ENCODE assay signal across 1 cellular context in the genomic region with DNA sequence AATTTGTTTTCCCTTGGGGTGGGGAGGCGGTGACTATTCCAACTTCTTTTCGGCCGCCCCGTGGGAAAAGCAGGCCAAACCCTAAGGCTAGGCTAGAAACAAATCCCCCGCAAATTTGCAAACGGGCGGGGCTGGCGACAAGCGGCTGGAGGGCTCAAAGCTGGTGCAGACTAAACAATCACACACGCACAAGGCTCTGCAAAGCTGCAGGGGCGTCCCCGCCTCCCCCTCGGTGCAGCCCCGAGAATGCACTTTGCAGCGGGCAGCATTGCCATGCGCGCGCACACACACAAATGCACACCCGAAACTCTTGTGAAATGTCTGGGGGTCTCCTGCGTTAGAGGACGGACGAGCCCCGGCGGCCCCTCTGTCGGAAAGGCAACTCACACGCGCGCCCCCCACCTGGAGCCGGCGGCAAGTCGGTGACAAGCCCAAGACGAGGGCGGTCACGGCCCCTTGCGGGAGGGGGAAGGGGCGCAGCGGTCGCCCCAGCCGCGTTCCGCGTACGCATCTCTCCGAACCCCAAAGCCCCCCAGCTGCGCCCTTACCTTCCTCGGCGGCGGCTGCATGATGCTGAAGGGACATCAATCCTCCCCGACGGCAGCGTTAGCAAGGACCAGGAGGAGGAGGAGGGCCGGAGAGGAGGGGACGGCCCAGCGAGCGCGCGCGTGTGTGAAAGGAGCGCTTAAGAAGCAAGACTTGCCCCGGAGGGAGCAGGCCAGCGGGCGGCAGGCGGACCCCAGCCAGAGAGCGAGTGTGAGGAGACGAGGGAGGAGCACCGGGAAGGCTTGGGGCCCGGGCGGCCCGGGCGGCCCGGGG.
TF ChIP-seq lines count a peak whose summit lies in the region.

No MANE protein-coding gene starts in this region.

TF ChIP-seq in HepG2, 621 proteins besides CTCF, POLR2A, EP300 and RAD21 (continued from another document and continues in another):
- TF ChIP-seq, protein P1, sequence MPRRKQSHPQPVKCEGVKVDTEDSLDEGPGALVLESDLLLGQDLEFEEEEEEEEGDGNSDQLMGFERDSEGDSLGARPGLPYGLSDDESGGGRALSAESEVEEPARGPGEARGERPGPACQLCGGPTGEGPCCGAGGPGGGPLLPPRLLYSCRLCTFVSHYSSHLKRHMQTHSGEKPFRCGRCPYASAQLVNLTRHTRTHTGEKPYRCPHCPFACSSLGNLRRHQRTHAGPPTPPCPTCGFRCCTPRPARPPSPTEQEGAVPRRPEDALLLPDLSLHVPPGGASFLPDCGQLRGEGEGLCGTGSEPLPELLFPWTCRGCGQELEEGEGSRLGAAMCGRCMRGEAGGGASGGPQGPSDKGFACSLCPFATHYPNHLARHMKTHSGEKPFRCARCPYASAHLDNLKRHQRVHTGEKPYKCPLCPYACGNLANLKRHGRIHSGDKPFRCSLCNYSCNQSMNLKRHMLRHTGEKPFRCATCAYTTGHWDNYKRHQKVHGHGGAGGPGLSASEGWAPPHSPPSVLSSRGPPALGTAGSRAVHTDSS (CRISPR knock-in tag; conservative IDR thresholded peaks at IDR 0.05), result no peak
- TF ChIP-seq ZBTB20 (CRISPR knock-in tag; IDR thresholded peaks at IDR 0.05; ENCODE audit: borderline replicate concordance, low read depth), result 0 out of 2 replicates have a peak, but pooled peaks have one; percentile 33
- peak; percentile 19 for TF ChIP-seq IKZF4 (CRISPR knock-in tag; IDR thresholded peaks at IDR 0.05; ENCODE audit: borderline replicate concordance, low read depth, not compliant biosample characterization)
- TF ChIP-seq SALL1 (CRISPR knock-in tag; IDR thresholded peaks at IDR 0.05), result peak; percentile 46; the same call in 1 of the 2 replicates
- TF ChIP-seq KDM1A (CRISPR knock-in tag; IDR thresholded peaks at IDR 0.05), result no peak
- TF ChIP-seq, protein P2, sequence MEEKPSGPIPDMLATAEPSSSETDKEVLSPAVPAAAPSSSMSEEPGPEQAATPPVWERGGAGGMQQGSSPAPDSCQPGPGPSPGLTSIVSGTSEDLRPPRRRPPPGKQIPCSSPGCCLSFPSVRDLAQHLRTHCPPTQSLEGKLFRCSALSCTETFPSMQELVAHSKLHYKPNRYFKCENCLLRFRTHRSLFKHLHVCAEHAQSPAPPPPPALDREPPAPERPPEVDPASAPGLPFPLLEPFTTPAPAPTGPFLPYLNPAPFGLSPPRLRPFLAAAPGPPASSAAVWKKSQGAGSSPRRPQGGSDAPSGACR (CRISPR knock-in tag; IDR thresholded peaks at IDR 0.05), result peak; percentile 64; the same call in 1 of the 2 replicates
- TF ChIP-seq, protein P3, sequence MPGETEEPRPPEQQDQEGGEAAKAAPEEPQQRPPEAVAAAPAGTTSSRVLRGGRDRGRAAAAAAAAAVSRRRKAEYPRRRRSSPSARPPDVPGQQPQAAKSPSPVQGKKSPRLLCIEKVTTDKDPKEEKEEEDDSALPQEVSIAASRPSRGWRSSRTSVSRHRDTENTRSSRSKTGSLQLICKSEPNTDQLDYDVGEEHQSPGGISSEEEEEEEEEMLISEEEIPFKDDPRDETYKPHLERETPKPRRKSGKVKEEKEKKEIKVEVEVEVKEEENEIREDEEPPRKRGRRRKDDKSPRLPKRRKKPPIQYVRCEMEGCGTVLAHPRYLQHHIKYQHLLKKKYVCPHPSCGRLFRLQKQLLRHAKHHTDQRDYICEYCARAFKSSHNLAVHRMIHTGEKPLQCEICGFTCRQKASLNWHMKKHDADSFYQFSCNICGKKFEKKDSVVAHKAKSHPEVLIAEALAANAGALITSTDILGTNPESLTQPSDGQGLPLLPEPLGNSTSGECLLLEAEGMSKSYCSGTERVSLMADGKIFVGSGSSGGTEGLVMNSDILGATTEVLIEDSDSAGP (CRISPR knock-in tag; IDR thresholded peaks at IDR 0.05; ENCODE audit: borderline replicate concordance), result peak; percentile 52; the same call in 1 of the 2 replicates
- no peak for TF ChIP-seq PLRG1 (conservative IDR thresholded peaks at IDR 0.05)
- no peak for TF ChIP-seq GATA4 (IDR thresholded peaks at IDR 0.05; ENCODE audit: borderline replicate concordance, low read depth)
- peak; percentile 21; the same call in 1 of the 2 replicates for TF ChIP-seq POLR2G (IDR thresholded peaks at IDR 0.05; ENCODE audit: low read depth, low read length)
- no peak for TF ChIP-seq ISX (CRISPR knock-in tag; conservative IDR thresholded peaks at IDR 0.05)
- no peak for TF ChIP-seq ZFYVE20 (CRISPR knock-in tag; IDR thresholded peaks at IDR 0.05; ENCODE audit: borderline replicate concordance, low read depth)
- TF ChIP-seq, protein P4, sequence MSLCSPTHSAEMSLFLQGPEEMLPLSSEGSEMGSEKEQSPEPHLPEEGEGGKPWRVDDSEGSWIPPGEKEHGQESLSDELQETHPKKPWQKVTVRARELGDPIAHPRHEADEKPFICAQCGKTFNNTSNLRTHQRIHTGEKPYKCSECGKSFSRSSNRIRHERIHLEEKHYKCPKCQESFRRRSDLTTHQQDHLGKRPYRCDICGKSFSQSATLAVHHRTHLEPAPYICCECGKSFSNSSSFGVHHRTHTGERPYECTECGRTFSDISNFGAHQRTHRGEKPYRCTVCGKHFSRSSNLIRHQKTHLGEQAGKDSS (CRISPR knock-in tag; IDR thresholded peaks at IDR 0.05; ENCODE audit: borderline replicate concordance, low read depth), result peak; percentile 48; the same call in 1 of the 2 replicates
- peak; percentile 48; the same call in 1 of the 2 replicates for TF ChIP-seq ZSCAN21 (CRISPR knock-in tag; IDR thresholded peaks at IDR 0.05; ENCODE audit: borderline replicate concordance)
- peak; percentile 70 for TF ChIP-seq PHF8 (CRISPR knock-in tag; IDR thresholded peaks at IDR 0.05)
- TF ChIP-seq, protein P5, sequence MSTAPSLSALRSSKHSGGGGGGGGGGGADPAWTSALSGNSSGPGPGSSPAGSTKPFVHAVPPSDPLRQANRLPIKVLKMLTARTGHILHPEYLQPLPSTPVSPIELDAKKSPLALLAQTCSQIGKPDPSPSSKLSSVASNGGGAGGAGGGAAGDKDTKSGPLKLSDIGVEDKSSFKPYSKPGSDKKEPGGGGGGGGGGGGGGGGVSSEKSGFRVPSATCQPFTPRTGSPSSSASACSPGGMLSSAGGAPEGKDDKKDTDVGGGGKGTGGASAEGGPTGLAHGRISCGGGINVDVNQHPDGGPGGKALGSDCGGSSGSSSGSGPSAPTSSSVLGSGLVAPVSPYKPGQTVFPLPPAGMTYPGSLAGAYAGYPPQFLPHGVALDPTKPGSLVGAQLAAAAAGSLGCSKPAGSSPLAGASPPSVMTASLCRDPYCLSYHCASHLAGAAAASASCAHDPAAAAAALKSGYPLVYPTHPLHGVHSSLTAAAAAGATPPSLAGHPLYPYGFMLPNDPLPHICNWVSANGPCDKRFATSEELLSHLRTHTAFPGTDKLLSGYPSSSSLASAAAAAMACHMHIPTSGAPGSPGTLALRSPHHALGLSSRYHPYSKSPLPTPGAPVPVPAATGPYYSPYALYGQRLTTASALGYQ (CRISPR knock-in tag; IDR thresholded peaks at IDR 0.05), result no peak
- TF ChIP-seq ZNF225 (CRISPR knock-in tag; IDR thresholded peaks at IDR 0.05), result peak; percentile 23; the same call in 1 of the 2 replicates
- TF ChIP-seq KLF15 (CRISPR knock-in tag; IDR thresholded peaks at IDR 0.05; ENCODE audit: borderline replicate concordance), result peak; percentile 2; the same call in 1 of the 2 replicates
- TF ChIP-seq, protein P6, sequence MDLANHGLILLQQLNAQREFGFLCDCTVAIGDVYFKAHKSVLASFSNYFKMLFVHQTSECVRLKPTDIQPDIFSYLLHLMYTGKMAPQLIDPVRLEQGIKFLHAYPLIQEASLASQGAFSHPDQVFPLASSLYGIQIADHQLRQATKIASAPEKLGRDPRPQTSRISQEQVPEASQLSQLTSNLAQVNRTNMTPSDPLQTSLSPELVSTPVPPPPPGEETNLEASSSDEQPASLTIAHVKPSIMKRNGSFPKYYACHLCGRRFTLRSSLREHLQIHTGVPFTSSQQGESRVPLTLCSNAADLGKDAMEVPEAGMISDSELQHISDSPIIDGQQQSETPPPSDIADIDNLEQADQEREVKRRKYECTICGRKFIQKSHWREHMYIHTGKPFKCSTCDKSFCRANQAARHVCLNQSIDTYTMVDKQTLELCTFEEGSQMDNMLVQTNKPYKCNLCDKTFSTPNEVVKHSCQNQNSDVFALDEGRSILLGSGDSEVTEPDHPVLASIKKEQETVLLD (CRISPR knock-in tag; IDR thresholded peaks at IDR 0.05; ENCODE audit: low read depth), result 0 out of 2 replicates have a peak, but pooled peaks have one; percentile 18
- TF ChIP-seq NONO (IDR thresholded peaks at IDR 0.05), result no peak
- peak; percentile 41 for TF ChIP-seq NONO (CRISPR knock-in tag; conservative IDR thresholded peaks at IDR 0.05)
- TF ChIP-seq, protein P7, sequence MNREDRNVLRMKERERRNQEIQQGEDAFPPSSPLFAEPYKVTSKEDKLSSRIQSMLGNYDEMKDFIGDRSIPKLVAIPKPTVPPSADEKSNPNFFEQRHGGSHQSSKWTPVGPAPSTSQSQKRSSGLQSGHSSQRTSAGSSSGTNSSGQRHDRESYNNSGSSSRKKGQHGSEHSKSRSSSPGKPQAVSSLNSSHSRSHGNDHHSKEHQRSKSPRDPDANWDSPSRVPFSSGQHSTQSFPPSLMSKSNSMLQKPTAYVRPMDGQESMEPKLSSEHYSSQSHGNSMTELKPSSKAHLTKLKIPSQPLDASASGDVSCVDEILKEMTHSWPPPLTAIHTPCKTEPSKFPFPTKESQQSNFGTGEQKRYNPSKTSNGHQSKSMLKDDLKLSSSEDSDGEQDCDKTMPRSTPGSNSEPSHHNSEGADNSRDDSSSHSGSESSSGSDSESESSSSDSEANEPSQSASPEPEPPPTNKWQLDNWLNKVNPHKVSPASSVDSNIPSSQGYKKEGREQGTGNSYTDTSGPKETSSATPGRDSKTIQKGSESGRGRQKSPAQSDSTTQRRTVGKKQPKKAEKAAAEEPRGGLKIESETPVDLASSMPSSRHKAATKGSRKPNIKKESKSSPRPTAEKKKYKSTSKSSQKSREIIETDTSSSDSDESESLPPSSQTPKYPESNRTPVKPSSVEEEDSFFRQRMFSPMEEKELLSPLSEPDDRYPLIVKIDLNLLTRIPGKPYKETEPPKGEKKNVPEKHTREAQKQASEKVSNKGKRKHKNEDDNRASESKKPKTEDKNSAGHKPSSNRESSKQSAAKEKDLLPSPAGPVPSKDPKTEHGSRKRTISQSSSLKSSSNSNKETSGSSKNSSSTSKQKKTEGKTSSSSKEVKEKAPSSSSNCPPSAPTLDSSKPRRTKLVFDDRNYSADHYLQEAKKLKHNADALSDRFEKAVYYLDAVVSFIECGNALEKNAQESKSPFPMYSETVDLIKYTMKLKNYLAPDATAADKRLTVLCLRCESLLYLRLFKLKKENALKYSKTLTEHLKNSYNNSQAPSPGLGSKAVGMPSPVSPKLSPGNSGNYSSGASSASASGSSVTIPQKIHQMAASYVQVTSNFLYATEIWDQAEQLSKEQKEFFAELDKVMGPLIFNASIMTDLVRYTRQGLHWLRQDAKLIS (CRISPR knock-in tag; IDR thresholded peaks at IDR 0.05), result peak; percentile 39; the same call in 1 of the 2 replicates
- TF ChIP-seq, protein P8, sequence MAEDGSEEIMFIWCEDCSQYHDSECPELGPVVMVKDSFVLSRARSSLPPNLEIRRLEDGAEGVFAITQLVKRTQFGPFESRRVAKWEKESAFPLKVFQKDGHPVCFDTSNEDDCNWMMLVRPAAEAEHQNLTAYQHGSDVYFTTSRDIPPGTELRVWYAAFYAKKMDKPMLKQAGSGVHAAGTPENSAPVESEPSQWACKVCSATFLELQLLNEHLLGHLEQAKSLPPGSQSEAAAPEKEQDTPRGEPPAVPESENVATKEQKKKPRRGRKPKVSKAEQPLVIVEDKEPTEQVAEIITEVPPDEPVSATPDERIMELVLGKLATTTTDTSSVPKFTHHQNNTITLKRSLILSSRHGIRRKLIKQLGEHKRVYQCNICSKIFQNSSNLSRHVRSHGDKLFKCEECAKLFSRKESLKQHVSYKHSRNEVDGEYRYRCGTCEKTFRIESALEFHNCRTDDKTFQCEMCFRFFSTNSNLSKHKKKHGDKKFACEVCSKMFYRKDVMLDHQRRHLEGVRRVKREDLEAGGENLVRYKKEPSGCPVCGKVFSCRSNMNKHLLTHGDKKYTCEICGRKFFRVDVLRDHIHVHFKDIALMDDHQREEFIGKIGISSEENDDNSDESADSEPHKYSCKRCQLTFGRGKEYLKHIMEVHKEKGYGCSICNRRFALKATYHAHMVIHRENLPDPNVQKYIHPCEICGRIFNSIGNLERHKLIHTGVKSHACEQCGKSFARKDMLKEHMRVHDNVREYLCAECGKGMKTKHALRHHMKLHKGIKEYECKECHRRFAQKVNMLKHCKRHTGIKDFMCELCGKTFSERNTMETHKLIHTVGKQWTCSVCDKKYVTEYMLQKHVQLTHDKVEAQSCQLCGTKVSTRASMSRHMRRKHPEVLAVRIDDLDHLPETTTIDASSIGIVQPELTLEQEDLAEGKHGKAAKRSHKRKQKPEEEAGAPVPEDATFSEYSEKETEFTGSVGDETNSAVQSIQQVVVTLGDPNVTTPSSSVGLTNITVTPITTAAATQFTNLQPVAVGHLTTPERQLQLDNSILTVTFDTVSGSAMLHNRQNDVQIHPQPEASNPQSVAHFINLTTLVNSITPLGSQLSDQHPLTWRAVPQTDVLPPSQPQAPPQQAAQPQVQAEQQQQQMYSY (CRISPR knock-in tag; IDR thresholded peaks at IDR 0.05), result no peak
- TF ChIP-seq TAF1 (CRISPR knock-in tag; IDR thresholded peaks at IDR 0.05), result peak; percentile 53
- TF ChIP-seq ATF7-NPFF (CRISPR knock-in tag; IDR thresholded peaks at IDR 0.05; ENCODE audit: low read depth), result peak; percentile 43; the same call in 1 of the 2 replicates
- TF ChIP-seq SAFB2 (CRISPR knock-in tag; IDR thresholded peaks at IDR 0.05; ENCODE audit: borderline replicate concordance, low read depth), result peak; percentile 12; the same call in 1 of the 2 replicates
- 0 out of 2 replicates have a peak, but pooled peaks have one; percentile 9 for TF ChIP-seq DMAP1 (CRISPR knock-in tag; IDR thresholded peaks at IDR 0.05)
- TF ChIP-seq, protein P9, sequence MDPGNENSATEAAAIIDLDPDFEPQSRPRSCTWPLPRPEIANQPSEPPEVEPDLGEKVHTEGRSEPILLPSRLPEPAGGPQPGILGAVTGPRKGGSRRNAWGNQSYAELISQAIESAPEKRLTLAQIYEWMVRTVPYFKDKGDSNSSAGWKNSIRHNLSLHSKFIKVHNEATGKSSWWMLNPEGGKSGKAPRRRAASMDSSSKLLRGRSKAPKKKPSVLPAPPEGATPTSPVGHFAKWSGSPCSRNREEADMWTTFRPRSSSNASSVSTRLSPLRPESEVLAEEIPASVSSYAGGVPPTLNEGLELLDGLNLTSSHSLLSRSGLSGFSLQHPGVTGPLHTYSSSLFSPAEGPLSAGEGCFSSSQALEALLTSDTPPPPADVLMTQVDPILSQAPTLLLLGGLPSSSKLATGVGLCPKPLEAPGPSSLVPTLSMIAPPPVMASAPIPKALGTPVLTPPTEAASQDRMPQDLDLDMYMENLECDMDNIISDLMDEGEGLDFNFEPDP (CRISPR knock-in tag; conservative IDR thresholded peaks at IDR 0.05), result 0 out of 2 replicates have a peak, but pooled peaks have one; percentile 56
